Comparison of ENCODE assay signal across 8 cellular contexts in genomic region chr12:49967042-49967776, GRCh38. TPM values are rescaled to one million over a fixed set of nuclear protein-coding genes. Genes with fewer than 3 reads are reported as not detected.
DNase-seq lines count a peak whose midpoint lies in the region; ATAC-seq, FAIRE-seq and TF ChIP-seq lines count a peak whose summit lies in the region.

No MANE protein-coding gene starts in this region.

- H3K9ac ChIP-seq in MM.1S (ENCODE audit: low read length), result 0 out of 2 replicates have a peak overlapping the region, but pooled peaks have one; percentile 4

- H4K20me1 ChIP-seq in MM.1S (ENCODE audit: insufficient read depth, low read length) (no peaks in the 10 kb centered on the region), osteoblast (ENCODE audit: insufficient read depth, low read length) (no peaks in the 10 kb centered on the region)

- H3K4me2 ChIP-seq in MM.1S (ENCODE audit: low read depth, low read length), result peak overlapping the region; percentile 99
- H3K4me2 ChIP-seq in osteoblast (ENCODE audit: insufficient read depth, low read length), result peak overlapping the region; percentile 90

- H3K4me1 ChIP-seq in MM.1S (ENCODE audit: low read length) (no peaks in the 10 kb centered on the region), osteoblast (ENCODE audit: insufficient read depth, low read length) (no peaks in the 10 kb centered on the region), suprapubic skin (peaks cover 17% of the 10 kb centered on the region)

- no peaks in the 10 kb centered on the region for H3K9me3 ChIP-seq in MM.1S (replicated peaks; ENCODE audit: insufficient read depth, low read length)
- no peaks in the 10 kb centered on the region for H3K9me3 ChIP-seq in osteoblast (ENCODE audit: low read depth, low read length)
- H3K9me3 ChIP-seq in suprapubic skin, result no peaks in the 10 kb centered on the region

- H3K27me3 ChIP-seq in MM.1S (replicated peaks; ENCODE audit: insufficient read depth, low read length) (peaks cover 88% of the 10 kb centered on the region), osteoblast (ENCODE audit: insufficient read depth, low read length) (peaks cover 67% of the 10 kb centered on the region), suprapubic skin (peaks cover 23% of the 10 kb centered on the region)

- H3K27ac Mint-ChIP-seq in activated naive CD4-positive, alpha-beta T cell treated with anti-CD3 and anti-CD28 coated beads, Interleukin-2, amount 10 ng/mL, durations not matched to agents 7 days and 5 days, result no peak overlapping the region

- H3K79me2 ChIP-seq in MM.1S (ENCODE audit: low read length), result no peaks in the 10 kb centered on the region
- no peaks in the 10 kb centered on the region for H3K79me2 ChIP-seq in osteoblast (ENCODE audit: insufficient read depth, low read length)

- peaks cover 4% of the 10 kb centered on the region for H3K4me1 Mint-ChIP-seq in activated naive CD4-positive, alpha-beta T cell treated with anti-CD3 and anti-CD28 coated beads, Interleukin-2, amount 10 ng/mL, durations not matched to agents 7 days and 5 days

- H3K4me3 ChIP-seq in MM.1S (ENCODE audit: low read length) (peak overlapping the region; percentile 57), osteoblast (ENCODE audit: insufficient read depth, low read length) (peak overlapping the region; percentile 68), suprapubic skin (peak overlapping the region; percentile 17)

- no peak overlapping the region for H3K27ac ChIP-seq in MM.1S (ENCODE audit: low read length)
- H3K27ac ChIP-seq in osteoblast (ENCODE audit: low read depth, low read length), result no peak overlapping the region
- H3K27ac ChIP-seq in suprapubic skin, result no peak overlapping the region

- no peaks in the 10 kb centered on the region for H3K9me2 ChIP-seq in MM.1S (replicated peaks; ENCODE audit: insufficient read depth, low read length)

- FAIRE-seq in D721Med (lab: Jason Lieb, UNC), result no peak

- no peaks in the 10 kb centered on the region for H3K36me3 Mint-ChIP-seq in activated naive CD4-positive, alpha-beta T cell treated with anti-CD3 and anti-CD28 coated beads, Interleukin-2, amount 10 ng/mL, durations not matched to agents 7 days and 5 days

- peak; percentile 86 for ATAC-seq in GM21723 (IDR thresholded peaks at IDR 0.05; ENCODE audit: unreplicated experiment)

- 0% methylated on average over 2 of the region's 40 CpGs for WGBS in suprapubic skin

- CTCF ChIA-PET in activated naive CD4-positive, alpha-beta T cell treated with anti-CD3 and anti-CD28 coated beads, Interleukin-2, amount 10 ng/mL, durations not matched to agents 7 days and 5 days (lab: Charles Lee), result interaction anchor here (0.5 to 5.5 kb wide), 49 partner anchors 9 to 438 kb away, joined by 3 to 115 read pairs (median 4); partner anchors contain the start of genes GPD1 and SMARCD1

- in situ Hi-C loops in SK-MEL-5 (cut with HindIII; ENCODE audit: low pct_unique_long_range_greater_than_20kb, low sequenced_read_pairs), result no loop called here

- H3K27me3 Mint-ChIP-seq in activated naive CD4-positive, alpha-beta T cell treated with anti-CD3 and anti-CD28 coated beads, Interleukin-2, amount 10 ng/mL, durations not matched to agents 7 days and 5 days, result no peaks in the 10 kb centered on the region

- DNase-seq in D721Med (ENCODE audit: insufficient read length, low spot score) (peak; percentile 99), MM.1S (peak; percentile 81), SK-MEL-5 (ENCODE audit: low read depth, low spot score) (peak; percentile 84), glomerular visceral epithelial cell (ENCODE audit: extremely low spot score) (peak; percentile 81), osteoblast (ENCODE audit: insufficient read length, low spot score, missing footprints) (peak; percentile 100), suprapubic skin (ENCODE audit: low spot score in 2 of 2) (peak; percentile 92 to 94)
- DNase-seq in activated naive CD4-positive, alpha-beta T cell treated with anti-CD3 and anti-CD28 coated beads, Interleukin-2, amount 10 ng/mL, durations not matched to agents 7 days and 5 days, result peak; percentile 95

- peak overlapping the region; percentile 47 for H3K4me3 Mint-ChIP-seq in activated naive CD4-positive, alpha-beta T cell treated with anti-CD3 and anti-CD28 coated beads, Interleukin-2, amount 10 ng/mL, durations not matched to agents 7 days and 5 days

- no peaks in the 10 kb centered on the region for H3F3A ChIP-seq in MM.1S (ENCODE audit: insufficient read depth, low read length)

- H2AFZ ChIP-seq in MM.1S (ENCODE audit: low read length) (peak overlapping the region; percentile 93), osteoblast (ENCODE audit: low read length) (peak overlapping the region; percentile 79)

- no peaks in the 10 kb centered on the region for H3K36me3 ChIP-seq in MM.1S (replicated peaks; ENCODE audit: insufficient read depth, low read length)
- no peaks in the 10 kb centered on the region for H3K36me3 ChIP-seq in osteoblast (ENCODE audit: insufficient read depth, low read length)
- H3K36me3 ChIP-seq in suprapubic skin, result no peaks in the 10 kb centered on the region

- no peaks in the 10 kb centered on the region for H3K9me3 Mint-ChIP-seq in activated naive CD4-positive, alpha-beta T cell treated with anti-CD3 and anti-CD28 coated beads, Interleukin-2, amount 10 ng/mL, durations not matched to agents 7 days and 5 days

- TF ChIP-seq EP300 in suprapubic skin (IDR thresholded peaks at IDR 0.05), result no peak

- TF ChIP-seq CTCF in D721Med (IDR thresholded peaks at IDR 0.05; ENCODE audit: insufficient read depth, missing control alignments) (peak; percentile 92), MM.1S (IDR thresholded peaks at IDR 0.05; ENCODE audit: low read length) (peak; percentile 74), osteoblast (IDR thresholded peaks at IDR 0.05; ENCODE audit: extremely low read depth, low read depth, low read length) (peak; percentile 69), suprapubic skin (IDR thresholded peaks at IDR 0.05) (peak; percentile 84 to 89)

- TF ChIP-seq POLR2A in suprapubic skin (IDR thresholded peaks at IDR 0.05), result peak in 1 of 2 donors; percentile 6

RNA-seq across cellular contexts. Expression of gene AQP5, which starts 5.5 kb away (rescaled TPM):
- not detected in 2 replicates for total RNA-seq in SK-MEL-5 (2014; rRNA removed; shearing (Covaris generic))
- not detected in 2 replicates for polyA plus RNA-seq in SK-MEL-5 (2015; cell fraction: cytosol; rRNA removed)
- not detected in 2 replicates for polyA plus RNA-seq in SK-MEL-5 (2015; cell fraction: nucleus; rRNA removed)
- total RNA-seq in osteoblast (not detected in 2 replicates), suprapubic skin (100 to 1,000 TPM; 128 to 258 (median 196) TPM)

RNA-seq across cellular contexts. Expression of gene AQP6, which starts 5.5 kb away (rescaled TPM):
- 0.08 TPM in 1 of 2 replicates, not detected in the other for total RNA-seq in SK-MEL-5 (2014; rRNA removed; shearing (Covaris generic))
- polyA plus RNA-seq in SK-MEL-5 (2015; cell fraction: cytosol; rRNA removed), result 0.05 TPM in 1 of 2 replicates, not detected in the other
- polyA plus RNA-seq in SK-MEL-5 (2015; cell fraction: nucleus; rRNA removed), result 0.10 and 0.61 TPM in 2 replicates
- total RNA-seq in osteoblast (not detected in 2 replicates), suprapubic skin (not detected)

RNA-seq across cellular contexts. Expression of gene AQP2, which starts 16.7 kb away (rescaled TPM):
- not detected in 2 replicates for total RNA-seq in SK-MEL-5 (2014; rRNA removed; shearing (Covaris generic))
- not detected in 2 replicates for polyA plus RNA-seq in SK-MEL-5 (2015; cell fraction: cytosol; rRNA removed)
- not detected in 2 replicates for polyA plus RNA-seq in SK-MEL-5 (2015; cell fraction: nucleus; rRNA removed)
- total RNA-seq in osteoblast (not detected in 2 replicates), suprapubic skin (under 1 TPM in 1 of 4 donors, not detected in 3; 0.15 TPM)

RNA-seq across cellular contexts. Expression of gene RACGAP1, which starts 58.1 kb away (rescaled TPM):
- total RNA-seq in SK-MEL-5 (2014; rRNA removed; shearing (Covaris generic)), result 60.3 and 65.2 TPM in 2 replicates
- 49.0 and 68.7 TPM in 2 replicates for polyA plus RNA-seq in SK-MEL-5 (2015; cell fraction: cytosol; rRNA removed)
- polyA plus RNA-seq in SK-MEL-5 (2015; cell fraction: nucleus; rRNA removed), result 61.2 and 69.4 TPM in 2 replicates
- total RNA-seq in osteoblast, result 12.7 and 16.5 TPM in 2 replicates
- total RNA-seq in suprapubic skin, result 10 to 100 TPM; 13.8 to 20.4 (median 16.2) TPM

Comparison
In these comparisons a context has a peak if more than half of its experiments do, and no peak if none do; other contexts are left out.
1. H3K4me3 ChIP-seq: peak in every context shown above with its lines; median percentile 68 in osteoblast; 57 in MM.1S; 17 in suprapubic skin.
2. RNA of gene AQP5, which starts 5.5 kb away (total RNA-seq): 128 to 258 TPM in suprapubic skin; not detected in SK-MEL-5 and not detected in osteoblast; every median in the first group is over 100 times any median in the second.
3. Peak in every context shown above with its lines, with median percentiles within 50 percentile points of each other: DNase-seq and CTCF ChIP-seq.